8 cellular contexts compared by ENCODE assay signal in genomic region chr4:56435748-56436442, GRCh38. TPM values are rescaled to one million over a fixed set of nuclear protein-coding genes. Genes with fewer than 3 reads are reported as not detected.
DNase-seq lines count a peak whose midpoint lies in the region; ATAC-seq and FAIRE-seq lines count a peak whose summit lies in the region.

TSS of gene PAICS (plus strand) at chr4:56436260. CDS start at chr4:56436313, 53 bp downstream.

- no peaks in the 10 kb centered on the region for H3K9me3 ChIP-seq in endocrine pancreas (ENCODE audit: control insufficient read depth, low read length)

- H3K27me3 Mint-ChIP-seq in activated CD8-positive, alpha-beta memory T cell treated with anti-CD3 and anti-CD28 coated beads, Interleukin-2, amount 10 ng/mL, durations not matched to agents 7 days and 5 days, result no peaks in the 10 kb centered on the region

- DNase-seq in COLO829 (ENCODE audit: low spot score), result peak; percentile 97
- peak; percentile 73 for DNase-seq in HTR-8/SVneo (ENCODE audit: insufficient read length, low spot score)
- peak; percentile 88 for DNase-seq in NOMO-1 treated with dmso at 0.1 percent for 144 hours (lab: John Stamatoyannopoulos, UW; ENCODE audit: unreplicated experiment)
- DNase-seq in activated CD8-positive, alpha-beta memory T cell treated with anti-CD3 and anti-CD28 coated beads, Interleukin-2, amount 10 ng/mL, durations not matched to agents 7 days and 5 days, result peak; percentile 97
- peak; percentile 97 for DNase-seq in mesenteric fat pad (ENCODE audit: low spot score)
- DNase-seq in stimulated activated CD8-positive, alpha-beta memory T cell treated with anti-CD3 and anti-CD28 coated beads, Interleukin-15, amount 100 ng/mL, for 24 hours (ENCODE audit: low read depth), result peak; percentile 97

- H3K9me3 Mint-ChIP-seq in activated CD8-positive, alpha-beta memory T cell treated with anti-CD3 and anti-CD28 coated beads, Interleukin-2, amount 10 ng/mL, durations not matched to agents 7 days and 5 days (ENCODE audit: low read depth), result no peaks in the 10 kb centered on the region

- FAIRE-seq in HTR-8/SVneo (lab: Jason Lieb, UNC), result peak; percentile 9

- no peaks in the 10 kb centered on the region for H3K36me3 ChIP-seq in endocrine pancreas (ENCODE audit: control insufficient read depth, insufficient read depth, low read length)

- no peaks in the 10 kb centered on the region for H3K27me3 ChIP-seq in endocrine pancreas (ENCODE audit: control insufficient read depth, insufficient read depth, low read length)

- H3K36me3 Mint-ChIP-seq in activated CD8-positive, alpha-beta memory T cell treated with anti-CD3 and anti-CD28 coated beads, Interleukin-2, amount 10 ng/mL, durations not matched to agents 7 days and 5 days, result peaks cover 27% of the 10 kb centered on the region

- H3K4me1 Mint-ChIP-seq in activated CD8-positive, alpha-beta memory T cell treated with anti-CD3 and anti-CD28 coated beads, Interleukin-2, amount 10 ng/mL, durations not matched to agents 7 days and 5 days, result peaks cover 55% of the 10 kb centered on the region

- H3K4me1 ChIP-seq in endocrine pancreas (ENCODE audit: control insufficient read depth, insufficient read depth, low read length), result peaks cover 7% of the 10 kb centered on the region

- CTCF ChIA-PET in activated CD8-positive, alpha-beta memory T cell treated with anti-CD3 and anti-CD28 coated beads, Interleukin-2, amount 10 ng/mL, durations not matched to agents 7 days and 5 days (lab: Charles Lee), result interaction anchor here (0.8 to 4.6 kb wide), 14 partner anchors 9 to 542 kb away, joined by 3 to 41 read pairs (median 4); partner anchors contain the start of genes AASDH, NOA1 and POLR2B

- peak within 1 kb of the TSS; percentile 73 for H3K9ac ChIP-seq in endocrine pancreas (ENCODE audit: control insufficient read depth, insufficient read depth, low read length)

- H3K4me3 Mint-ChIP-seq in activated CD8-positive, alpha-beta memory T cell treated with anti-CD3 and anti-CD28 coated beads, Interleukin-2, amount 10 ng/mL, durations not matched to agents 7 days and 5 days, result peak within 1 kb of the TSS; percentile 99

- ATAC-seq in GM21367 (IDR thresholded peaks at IDR 0.05; ENCODE audit: unreplicated experiment), result peak; percentile 64
- peak; percentile 78 for ATAC-seq in activated CD8-positive, alpha-beta memory T cell treated with anti-CD3 and anti-CD28 coated beads, Interleukin-2, amount 10 ng/mL, durations not matched to agents 7 days and 5 days

- peak within 1 kb of the TSS; percentile 99 for H3K27ac Mint-ChIP-seq in activated CD8-positive, alpha-beta memory T cell treated with anti-CD3 and anti-CD28 coated beads, Interleukin-2, amount 10 ng/mL, durations not matched to agents 7 days and 5 days

- H3K4me3 ChIP-seq in endocrine pancreas (ENCODE audit: control insufficient read depth, insufficient read depth, low read length), result peak within 1 kb of the TSS; percentile 82

RNA-seq across cellular contexts. Expression of gene PAICS, which starts in this region (rescaled TPM):
- total RNA-seq in activated CD8-positive, alpha-beta memory T cell treated with anti-CD3 and anti-CD28 coated beads, Interleukin-2, amount 10 ng/mL, durations not matched to agents 7 days and 5 days, result 100 to 1,000 TPM; 130 to 207 TPM
- total RNA-seq in mesenteric fat pad, result 41.2 TPM

Comparison
In these comparisons a context has a peak if more than half of its experiments do, and no peak if none do; other contexts are left out.
1. Peak in every context shown above with its lines: DNase-seq, ATAC-seq and H3K4me3 ChIP-seq.